ENCODE assay signal across 1 cellular context in the genomic region with DNA sequence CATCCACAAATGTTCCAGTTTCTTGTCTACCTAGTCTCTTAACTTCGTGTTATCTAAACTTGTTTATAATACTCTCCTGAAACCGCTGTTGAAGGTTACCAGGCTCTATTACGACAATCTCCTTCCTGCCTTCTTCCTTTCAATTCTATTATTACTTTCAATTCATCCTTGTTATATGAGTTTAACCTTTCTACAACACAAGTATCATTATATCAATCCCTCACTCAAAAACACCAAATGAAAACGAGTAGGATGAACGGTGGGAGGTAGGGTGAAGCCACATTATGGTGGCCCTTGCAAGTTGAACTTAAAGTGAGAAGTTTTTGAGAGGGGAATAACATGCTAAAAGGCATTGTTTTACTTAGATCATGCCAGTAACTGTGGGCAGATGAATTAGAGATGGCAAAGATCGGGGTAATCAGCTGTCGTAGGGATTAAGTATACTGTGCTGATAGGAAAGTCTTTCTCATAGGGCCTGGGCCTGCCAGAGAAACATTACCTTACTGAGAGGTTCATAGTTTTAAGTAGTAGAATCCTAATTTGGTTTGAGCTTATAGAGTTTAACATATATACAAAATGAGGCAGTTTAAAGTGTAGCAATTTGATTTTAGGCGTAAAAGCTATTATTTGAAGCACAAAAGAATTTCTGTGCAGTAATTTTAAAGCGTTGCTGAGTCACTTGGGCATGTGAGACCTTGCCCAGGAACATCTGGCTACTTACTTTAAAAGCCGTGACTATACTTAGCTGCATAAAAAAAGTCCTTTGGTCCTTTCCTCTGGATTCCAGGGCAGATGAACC.
TF ChIP-seq lines count a peak whose summit lies in the region.

No MANE protein-coding gene starts in this region.

TF ChIP-seq in SK-N-SH, 30 proteins besides CTCF, POLR2A, EP300 and RAD21:
- no peak for TF ChIP-seq FOXJ3 (CRISPR knock-in tag; IDR thresholded peaks at IDR 0.05)
- TF ChIP-seq MXI1 (IDR thresholded peaks at IDR 0.05; ENCODE audit: low read depth, low read length) = no peak
- TF ChIP-seq JUND (IDR thresholded peaks at IDR 0.05) = no peak
- TF ChIP-seq, protein P1, sequence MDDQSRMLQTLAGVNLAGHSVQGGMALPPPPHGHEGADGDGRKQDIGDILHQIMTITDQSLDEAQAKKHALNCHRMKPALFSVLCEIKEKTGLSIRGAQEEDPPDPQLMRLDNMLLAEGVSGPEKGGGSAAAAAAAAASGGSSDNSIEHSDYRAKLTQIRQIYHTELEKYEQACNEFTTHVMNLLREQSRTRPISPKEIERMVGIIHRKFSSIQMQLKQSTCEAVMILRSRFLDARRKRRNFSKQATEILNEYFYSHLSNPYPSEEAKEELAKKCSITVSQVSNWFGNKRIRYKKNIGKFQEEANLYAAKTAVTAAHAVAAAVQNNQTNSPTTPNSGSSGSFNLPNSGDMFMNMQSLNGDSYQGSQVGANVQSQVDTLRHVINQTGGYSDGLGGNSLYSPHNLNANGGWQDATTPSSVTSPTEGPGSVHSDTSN (IDR thresholded peaks at IDR 0.05) = no peak
- TF ChIP-seq GABPA (IDR thresholded peaks at IDR 0.05; ENCODE audit: low read depth) = no peak
- TF ChIP-seq TAF1 (IDR thresholded peaks at IDR 0.05; ENCODE audit: borderline replicate concordance, low read depth, low read length) = no peak
- TF ChIP-seq, protein P2, sequence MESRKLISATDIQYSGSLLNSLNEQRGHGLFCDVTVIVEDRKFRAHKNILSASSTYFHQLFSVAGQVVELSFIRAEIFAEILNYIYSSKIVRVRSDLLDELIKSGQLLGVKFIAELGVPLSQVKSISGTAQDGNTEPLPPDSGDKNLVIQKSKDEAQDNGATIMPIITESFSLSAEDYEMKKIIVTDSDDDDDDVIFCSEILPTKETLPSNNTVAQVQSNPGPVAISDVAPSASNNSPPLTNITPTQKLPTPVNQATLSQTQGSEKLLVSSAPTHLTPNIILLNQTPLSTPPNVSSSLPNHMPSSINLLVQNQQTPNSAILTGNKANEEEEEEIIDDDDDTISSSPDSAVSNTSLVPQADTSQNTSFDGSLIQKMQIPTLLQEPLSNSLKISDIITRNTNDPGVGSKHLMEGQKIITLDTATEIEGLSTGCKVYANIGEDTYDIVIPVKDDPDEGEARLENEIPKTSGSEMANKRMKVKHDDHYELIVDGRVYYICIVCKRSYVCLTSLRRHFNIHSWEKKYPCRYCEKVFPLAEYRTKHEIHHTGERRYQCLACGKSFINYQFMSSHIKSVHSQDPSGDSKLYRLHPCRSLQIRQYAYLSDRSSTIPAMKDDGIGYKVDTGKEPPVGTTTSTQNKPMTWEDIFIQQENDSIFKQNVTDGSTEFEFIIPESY (IDR thresholded peaks at IDR 0.05; ENCODE audit: borderline replicate concordance, low read depth) = no peak
